1 cellular context compared by ENCODE assay signal in the genomic region with DNA sequence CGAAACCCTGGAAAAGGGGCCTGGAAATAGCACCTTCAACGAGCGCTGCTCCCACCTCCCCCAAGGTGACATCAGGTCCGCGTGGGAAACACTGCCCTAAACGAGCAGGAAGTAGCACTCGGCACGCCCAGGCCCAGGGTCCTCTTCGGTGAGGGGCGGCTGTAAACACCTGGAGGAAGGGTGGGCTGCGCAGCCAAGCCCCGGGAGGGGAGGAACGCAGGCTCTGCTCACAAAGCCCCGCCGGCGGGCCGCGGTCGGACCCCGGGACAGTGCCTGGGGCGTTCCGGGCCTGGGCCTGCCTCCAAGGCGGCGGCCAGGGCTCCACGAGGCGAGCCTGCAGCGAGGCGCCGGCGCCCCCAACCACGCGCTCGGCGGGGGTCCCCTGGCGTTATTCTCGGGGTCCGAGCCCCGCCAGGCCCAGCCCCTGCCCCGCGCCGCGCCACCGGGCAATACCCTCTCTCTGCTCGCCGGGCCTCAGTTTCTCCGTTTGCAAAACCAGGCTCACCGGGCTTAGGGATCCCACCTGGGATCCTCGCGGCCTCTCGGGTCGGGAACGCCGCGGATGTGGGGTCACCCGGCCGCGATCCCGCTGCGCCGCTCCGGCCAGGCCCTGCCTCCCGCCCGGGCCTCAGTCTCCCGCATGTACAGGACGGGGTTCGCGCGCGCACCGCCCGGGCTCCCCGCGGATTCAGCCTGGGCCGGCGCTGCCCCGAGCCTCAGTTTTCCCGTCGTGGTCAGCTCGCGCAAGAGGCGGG.
TF ChIP-seq lines count a peak whose summit lies in the region.

No MANE protein-coding gene starts in this region.

TF ChIP-seq in WTC11, 78 proteins besides CTCF, POLR2A, EP300 and RAD21 (continued from another document):
- 0 out of 2 replicates have a peak, but pooled peaks have one; percentile 38 for TF ChIP-seq E2F4 (CRISPR knock-in tag; IDR thresholded peaks at IDR 0.05; ENCODE audit: borderline replicate concordance, low read depth)
- TF ChIP-seq ZNF232 (CRISPR knock-in tag; IDR thresholded peaks at IDR 0.05), result no peak
- peak; percentile 60 for TF ChIP-seq HMGXB4 (CRISPR knock-in tag; IDR thresholded peaks at IDR 0.05)
- no peak for TF ChIP-seq ZNF512 (CRISPR knock-in tag; IDR thresholded peaks at IDR 0.05; ENCODE audit: borderline replicate concordance)
- TF ChIP-seq GRHL2 (CRISPR knock-in tag; IDR thresholded peaks at IDR 0.05; ENCODE audit: insufficient replicate concordance, severe bottlenecking), result no peak
- TF ChIP-seq ATF1 (CRISPR knock-in tag; IDR thresholded peaks at IDR 0.05), result no peak
- TF ChIP-seq, protein P1, sequence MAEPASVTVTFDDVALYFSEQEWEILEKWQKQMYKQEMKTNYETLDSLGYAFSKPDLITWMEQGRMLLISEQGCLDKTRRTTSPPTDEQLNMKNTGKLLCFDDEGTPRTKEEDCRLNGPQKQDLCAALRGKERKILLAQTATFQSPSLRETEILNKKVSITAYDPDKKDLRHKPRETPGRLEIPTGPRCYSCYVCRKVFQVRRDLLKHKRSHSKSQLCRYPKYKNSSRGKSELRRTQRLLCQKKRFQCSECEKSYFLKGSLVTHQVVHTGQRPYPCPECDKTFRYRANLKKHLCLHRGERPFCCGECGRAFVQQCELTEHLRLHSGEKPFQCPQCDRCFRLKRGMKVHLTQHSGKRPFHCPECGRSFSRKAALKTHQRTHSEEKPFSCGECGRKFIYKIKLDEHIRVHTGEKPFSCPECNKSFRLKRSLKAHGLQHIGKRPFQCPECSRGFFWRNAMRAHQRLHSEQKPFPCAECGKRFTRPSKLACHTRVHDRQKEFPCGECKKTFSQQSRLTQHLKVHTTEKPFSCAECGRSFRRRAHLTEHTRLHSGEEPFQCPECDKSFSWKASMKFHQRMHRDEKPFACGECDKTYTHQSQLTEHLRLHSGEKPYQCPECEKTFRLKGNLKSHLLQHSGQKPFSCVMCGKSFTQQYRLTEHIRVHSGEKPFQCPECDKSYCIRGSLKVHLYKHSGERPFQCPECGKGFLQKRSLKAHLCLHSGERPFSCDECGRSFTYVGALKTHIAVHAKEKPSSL (CRISPR knock-in tag; conservative IDR thresholded peaks at IDR 0.05), result no peak
- 0 out of 2 replicates have a peak, but pooled peaks have one; percentile 10 for TF ChIP-seq NFE2L1 (CRISPR knock-in tag; IDR thresholded peaks at IDR 0.05)
- TF ChIP-seq, protein P2, sequence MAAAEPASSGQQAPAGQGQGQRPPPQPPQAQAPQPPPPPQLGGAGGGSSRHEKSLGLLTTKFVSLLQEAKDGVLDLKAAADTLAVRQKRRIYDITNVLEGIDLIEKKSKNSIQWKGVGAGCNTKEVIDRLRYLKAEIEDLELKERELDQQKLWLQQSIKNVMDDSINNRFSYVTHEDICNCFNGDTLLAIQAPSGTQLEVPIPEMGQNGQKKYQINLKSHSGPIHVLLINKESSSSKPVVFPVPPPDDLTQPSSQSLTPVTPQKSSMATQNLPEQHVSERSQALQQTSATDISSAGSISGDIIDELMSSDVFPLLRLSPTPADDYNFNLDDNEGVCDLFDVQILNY (CRISPR knock-in tag; IDR thresholded peaks at IDR 0.05), result peak; percentile 34; the same call in 1 of the 2 replicates
- TF ChIP-seq ZNF121 (CRISPR knock-in tag; IDR thresholded peaks at IDR 0.05), result no peak
- TF ChIP-seq, protein P3, sequence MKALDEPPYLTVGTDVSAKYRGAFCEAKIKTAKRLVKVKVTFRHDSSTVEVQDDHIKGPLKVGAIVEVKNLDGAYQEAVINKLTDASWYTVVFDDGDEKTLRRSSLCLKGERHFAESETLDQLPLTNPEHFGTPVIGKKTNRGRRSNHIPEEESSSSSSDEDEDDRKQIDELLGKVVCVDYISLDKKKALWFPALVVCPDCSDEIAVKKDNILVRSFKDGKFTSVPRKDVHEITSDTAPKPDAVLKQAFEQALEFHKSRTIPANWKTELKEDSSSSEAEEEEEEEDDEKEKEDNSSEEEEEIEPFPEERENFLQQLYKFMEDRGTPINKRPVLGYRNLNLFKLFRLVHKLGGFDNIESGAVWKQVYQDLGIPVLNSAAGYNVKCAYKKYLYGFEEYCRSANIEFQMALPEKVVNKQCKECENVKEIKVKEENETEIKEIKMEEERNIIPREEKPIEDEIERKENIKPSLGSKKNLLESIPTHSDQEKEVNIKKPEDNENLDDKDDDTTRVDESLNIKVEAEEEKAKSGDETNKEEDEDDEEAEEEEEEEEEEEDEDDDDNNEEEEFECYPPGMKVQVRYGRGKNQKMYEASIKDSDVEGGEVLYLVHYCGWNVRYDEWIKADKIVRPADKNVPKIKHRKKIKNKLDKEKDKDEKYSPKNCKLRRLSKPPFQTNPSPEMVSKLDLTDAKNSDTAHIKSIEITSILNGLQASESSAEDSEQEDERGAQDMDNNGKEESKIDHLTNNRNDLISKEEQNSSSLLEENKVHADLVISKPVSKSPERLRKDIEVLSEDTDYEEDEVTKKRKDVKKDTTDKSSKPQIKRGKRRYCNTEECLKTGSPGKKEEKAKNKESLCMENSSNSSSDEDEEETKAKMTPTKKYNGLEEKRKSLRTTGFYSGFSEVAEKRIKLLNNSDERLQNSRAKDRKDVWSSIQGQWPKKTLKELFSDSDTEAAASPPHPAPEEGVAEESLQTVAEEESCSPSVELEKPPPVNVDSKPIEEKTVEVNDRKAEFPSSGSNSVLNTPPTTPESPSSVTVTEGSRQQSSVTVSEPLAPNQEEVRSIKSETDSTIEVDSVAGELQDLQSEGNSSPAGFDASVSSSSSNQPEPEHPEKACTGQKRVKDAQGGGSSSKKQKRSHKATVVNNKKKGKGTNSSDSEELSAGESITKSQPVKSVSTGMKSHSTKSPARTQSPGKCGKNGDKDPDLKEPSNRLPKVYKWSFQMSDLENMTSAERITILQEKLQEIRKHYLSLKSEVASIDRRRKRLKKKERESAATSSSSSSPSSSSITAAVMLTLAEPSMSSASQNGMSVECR (CRISPR knock-in tag; IDR thresholded peaks at IDR 0.05; ENCODE audit: borderline replicate concordance), result 0 out of 2 replicates have a peak, but pooled peaks have one; percentile 49
- no peak for TF ChIP-seq SMAD3 (CRISPR knock-in tag; IDR thresholded peaks at IDR 0.05; ENCODE audit: borderline replicate concordance)
- TF ChIP-seq ETV6 (CRISPR knock-in tag; IDR thresholded peaks at IDR 0.05), result no peak
- TF ChIP-seq ZNF532 (CRISPR knock-in tag; IDR thresholded peaks at IDR 0.05; ENCODE audit: borderline replicate concordance), result no peak
- TF ChIP-seq NR2C2 (CRISPR knock-in tag; IDR thresholded peaks at IDR 0.05), result no peak
- TF ChIP-seq ZNF671 (CRISPR knock-in tag; IDR thresholded peaks at IDR 0.05), result no peak
